Comparison of ENCODE assay signal across 16 cellular contexts in genomic region chr5:178312900-178313299, GRCh38.
A peak's percentile ranks its signal among the peaks of the same experiment; 100 is the strongest.
DNase-seq lines count a peak whose midpoint lies in the region; ATAC-seq and TF ChIP-seq lines count a peak whose summit lies in the region.
"Had no signal": no experiment of that assay in that cellular context is flagged by ENCODE, and none has a peak within 500 bp of the region (broad histone marks: within the 10 kb centered on the region; RNA-seq: fewer than 3 reads in every experiment).

No MANE protein-coding gene starts in this region.

- H3K36me3 Mint-ChIP-seq in GM23338 (ENCODE audit: low read depth) = no peaks in the 10 kb centered on the region

- H3K27ac Mint-ChIP-seq in GM23338 = peak overlapping the region; percentile 34; the same call in 1 of the 2 replicates
- H3K27ac Mint-ChIP-seq: activated CD4-positive, alpha-beta T cell treated with anti-CD3 and anti-CD28 coated beads for 36 hours; activated T-cell treated with anti-CD3 and anti-CD28 coated beads, Interleukin-2, amount 50 U/mL, for 72 hours; stimulated activated naive CD8-positive, alpha-beta T cell treated with anti-CD3 and anti-CD28 coated beads, Interleukin-15, Interleukin-2, amounts not matched to agents 100 ng/mL and 50 ng/mL, for 24 hours had no signal

- no peaks in the 10 kb centered on the region for H4K20me1 ChIP-seq in GM23338 (replicated peaks; ENCODE audit: insufficient read depth)

- DNase-seq in GM23338 (ENCODE audit: low spot score) = no peak
- DNase-seq in RPMI7951 (ENCODE audit: low read depth) = peak; percentile 27
- DNase-seq in mucosa of gallbladder (ENCODE audit: low spot score) = peak; percentile 26
- no peak for DNase-seq in nucleus accumbens (lab: John Stamatoyannopoulos, UW)
- no peak for DNase-seq in hypothalamus (lab: John Stamatoyannopoulos, UW)
- DNase-seq in H7 = no peak
- DNase-seq: activated CD4-positive, alpha-beta T cell treated with anti-CD3 and anti-CD28 coated beads for 36 hours; activated T-cell treated with anti-CD3 and anti-CD28 coated beads, Interleukin-2, amount 50 U/mL, for 72 hours; IMR-90; midbrain; NCI-H2081 treated with DMSO at 0.1 percent for 48 hours; NK-92 treated with Interleukin-12 subunit alpha and Interleukin-12 subunit beta, amount 100 ng/mL, for 24 hours had no signal

- no peak overlapping the region; the same call in 2 of the 3 replicates for H3K4me3 Mint-ChIP-seq in GM23338
- H3K4me3 Mint-ChIP-seq: activated CD4-positive, alpha-beta T cell treated with anti-CD3 and anti-CD28 coated beads for 36 hours; activated T-cell treated with anti-CD3 and anti-CD28 coated beads, Interleukin-2, amount 50 U/mL, for 72 hours; stimulated activated naive CD8-positive, alpha-beta T cell treated with anti-CD3 and anti-CD28 coated beads, Interleukin-15, Interleukin-2, amounts not matched to agents 100 ng/mL and 50 ng/mL, for 24 hours had no signal

- H3K36me3 ChIP-seq in GM23338 (ENCODE audit: insufficient read depth) (no peaks in the 10 kb centered on the region), H7 (replicated peaks; ENCODE audit: control insufficient read depth, insufficient read depth, low read length) (no peaks in the 10 kb centered on the region)

- no peak for ATAC-seq in GM23338
- peak; percentile 83 for ATAC-seq in esophagus mucosa
- no peak for ATAC-seq in GM21723 (IDR thresholded peaks at IDR 0.05; ENCODE audit: unreplicated experiment)
- ATAC-seq: activated CD4-positive, alpha-beta T cell treated with anti-CD3 and anti-CD28 coated beads for 36 hours; activated T-cell treated with anti-CD3 and anti-CD28 coated beads, Interleukin-2, amount 50 U/mL, for 72 hours; HCT116 had no signal

- no peak overlapping the region for H3K27ac ChIP-seq in GM23338 (ENCODE audit: low read depth)

- 0 out of 2 replicates have a peak overlapping the region, but pooled peaks have one; percentile 28 for H2AFZ ChIP-seq in GM23338

- peaks cover 10% of the 10 kb centered on the region for H3K4me1 Mint-ChIP-seq in GM23338
- H3K4me1 Mint-ChIP-seq: activated CD4-positive, alpha-beta T cell treated with anti-CD3 and anti-CD28 coated beads for 36 hours had no signal

- H3K27me3 Mint-ChIP-seq in GM23338 (ENCODE audit: insufficient read depth, low read depth, poor library complexity) = peaks cover 12% of the 10 kb centered on the region
- H3K27me3 Mint-ChIP-seq: stimulated activated naive CD8-positive, alpha-beta T cell treated with anti-CD3 and anti-CD28 coated beads, Interleukin-15, Interleukin-2, amounts not matched to agents 100 ng/mL and 50 ng/mL, for 24 hours had no signal

- H3K4me3 ChIP-seq in GM23338 (no peak overlapping the region), H7 (ENCODE audit: insufficient read depth, low read depth, low read length) (no peak overlapping the region)

- no peaks in the 10 kb centered on the region for H3K9me3 Mint-ChIP-seq in GM23338

- no peaks in the 10 kb centered on the region for H3F3A ChIP-seq in GM23338 (replicated peaks; ENCODE audit: low read depth)

- no peak overlapping the region for H3K4me2 ChIP-seq in GM23338

- H3K27me3 ChIP-seq in GM23338 (ENCODE audit: insufficient read depth) (no peaks in the 10 kb centered on the region), H7 (ENCODE audit: control insufficient read depth, insufficient read depth, low read length) (no peaks in the 10 kb centered on the region)

- H3K79me2 ChIP-seq in GM23338 (replicated peaks; ENCODE audit: insufficient read depth) = no peaks in the 10 kb centered on the region

- no peak for TF ChIP-seq CTCF in GM23338 (conservative IDR thresholded peaks at IDR 0.05; ENCODE audit: low read depth in 2 of 2)

- H3K4me1 ChIP-seq in GM23338 (ENCODE audit: insufficient read depth) = no peaks in the 10 kb centered on the region

- H3K9me2 ChIP-seq in GM23338 (ENCODE audit: insufficient read depth) = no peaks in the 10 kb centered on the region

TF ChIP-seq in GM23338, 12 proteins besides CTCF, POLR2A, EP300 and RAD21 (continues in another document):
- no peak for TF ChIP-seq CREB1 (CRISPR knock-in tag; IDR thresholded peaks at IDR 0.05; ENCODE audit: low read depth)
- TF ChIP-seq ZNF114 (CRISPR knock-in tag; IDR thresholded peaks at IDR 0.05) = no peak
- TF ChIP-seq STAT1 (IDR thresholded peaks at IDR 0.05; ENCODE audit: unreplicated experiment) = no peak
- no peak for TF ChIP-seq ZNF462 (CRISPR knock-in tag; IDR thresholded peaks at IDR 0.05)
- no peak for TF ChIP-seq REST (IDR thresholded peaks at IDR 0.05; ENCODE audit: unreplicated experiment)
- no peak for TF ChIP-seq EZH2 (IDR thresholded peaks at IDR 0.05; ENCODE audit: low read depth, unreplicated experiment)
- no peak for TF ChIP-seq ZNF331 (CRISPR knock-in tag; IDR thresholded peaks at IDR 0.05; ENCODE audit: low read depth)

Comparison
In these comparisons a context has a peak if more than half of its experiments do, and no peak if none do; other contexts are left out.
1. DNase-seq: peak in RPMI7951 (single experiment) and mucosa of gallbladder (single experiment); none in GM23338 (single experiment), nucleus accumbens (0 of 56), hypothalamus (0 of 51) and H7 (single experiment).